Comparison of ENCODE assay signal across 19 cellular contexts in genomic region chr9:101366038-101366756, GRCh38. TPM values are rescaled to one million over a fixed set of nuclear protein-coding genes. Genes with fewer than 3 reads are reported as not detected.
DNase-seq lines count a peak whose midpoint lies in the region; ATAC-seq and TF ChIP-seq lines count a peak whose summit lies in the region.
"Had no signal": no experiment of that assay in that cellular context is flagged by ENCODE, and none has a peak within 500 bp of the region (broad histone marks: within the 10 kb centered on the region; RNA-seq: fewer than 3 reads in every experiment).

No MANE protein-coding gene starts in this region.

- POLR2A ChIA-PET in HCT116 (lab: Charles Lee): no interaction called here

- H4K20me1 ChIP-seq in HCT116 (ENCODE audit: insufficient read depth): no peaks in the 10 kb centered on the region

- in situ Hi-C loops in ACHN (cut with HindIII; ENCODE audit: low pct_ligation_motif_present, low pct_unique_long_range_greater_than_20kb, low sequenced_read_pairs): no loop called here

- H3K27ac ChIP-seq in HCT116 (ENCODE audit: low read depth, low read length) (no peak overlapping the region), body of pancreas (peak overlapping the region in 3 of 4 donors; percentile 42 to 68 (median 49))
- H3K27ac ChIP-seq: HL-60, SJCRH30, upper lobe of left lung had no signal

- intact Hi-C loops in HCT116 (cut with micrococcal nuclease) (no loop called here), body of pancreas (cut with DNase I) (no loop called here)

- no peak overlapping the region for H3K9ac ChIP-seq in HCT116 (ENCODE audit: low read length)

- no peak overlapping the region for H2AFZ ChIP-seq in HCT116 (ENCODE audit: low read depth, low read length, poor library complexity, severe bottlenecking)

- no peak overlapping the region for H3K4me3 ChIP-seq in HCT116 (replicated peaks in 1 of 2; ENCODE audit: low read depth in 1 of 2, low read length in 2 of 2)
- H3K4me3 ChIP-seq in body of pancreas: no peak overlapping the region
- H3K4me3 ChIP-seq: SJCRH30, upper lobe of left lung had no signal

- peaks cover 8 to 12% of the 10 kb centered on the region in 2 experiments; a peak in 3 of 4 replicates for H3K4me1 ChIP-seq in HCT116 (ENCODE audit: control insufficient read depth in 1 of 2, insufficient read depth in 2 of 2, low read length in 2 of 2)
- peaks cover 19% of the 10 kb centered on the region for H3K4me1 ChIP-seq in body of pancreas
- H3K4me1 ChIP-seq: SJCRH30, upper lobe of left lung had no signal

- no peak for TF ChIP-seq RAD21 in HCT116 (IDR thresholded peaks at IDR 0.05; ENCODE audit: low read depth)

- H3K9me3 ChIP-seq in HCT116 (ENCODE audit: control insufficient read depth in 1 of 2, insufficient read depth in 1 of 2, low read depth in 1 of 2, low read length in 2 of 2) (no peaks in the 10 kb centered on the region), body of pancreas (no peaks in the 10 kb centered on the region)
- H3K9me3 ChIP-seq: SJCRH30, upper lobe of left lung had no signal

- TF ChIP-seq POLR2A in HCT116 (IDR thresholded peaks at IDR 0.05; ENCODE audit: borderline replicate concordance, extremely low read depth, insufficient read depth, insufficient read length) (no peak), body of pancreas (IDR thresholded peaks at IDR 0.05) (no peak)

- no peaks in the 10 kb centered on the region for H3K9me2 ChIP-seq in HCT116 (ENCODE audit: insufficient read depth)

- TF ChIP-seq CTCF in HCT116 (IDR thresholded peaks at IDR 0.05 in 2 of 3, conservative IDR thresholded peaks at IDR 0.05 in 1 of 3; ENCODE audit: borderline replicate concordance in 1 of 3, insufficient read depth in 1 of 3, low read depth in 2 of 3, low read length in 2 of 3): no peak
- TF ChIP-seq CTCF in body of pancreas (IDR thresholded peaks at IDR 0.05): no peak

- RAD21 ChIA-PET in HCT116 (lab: Charles Lee; ENCODE audit: low non-redundant PET in 1 of 2, low total read pairs in 2 of 2, uncharacterized antibody in 2 of 2, unreplicated experiment in 2 of 2): no interaction called here

- no peaks in the 10 kb centered on the region for H3K27me3 ChIP-seq in HCT116 (ENCODE audit: insufficient read depth, low read length)
- no peaks in the 10 kb centered on the region for H3K27me3 ChIP-seq in body of pancreas
- H3K27me3 ChIP-seq: SJCRH30, upper lobe of left lung had no signal

- WGBS in body of pancreas, 2 donors: 18 to 29% methylated on average over 5 of the region's 5 CpGs

- ATAC-seq in HCT116: no peak
- peak; percentile 69 for ATAC-seq in body of pancreas
- no peak for ATAC-seq in GM21619 (IDR thresholded peaks at IDR 0.05; ENCODE audit: unreplicated experiment)
- ATAC-seq in HG02623 (IDR thresholded peaks at IDR 0.05; ENCODE audit: unreplicated experiment): no peak
- ATAC-seq: activated naive CD8-positive, alpha-beta T cell treated with anti-CD3 and anti-CD28 coated beads, Interleukin-2, amount 50 U/mL, for 24 hours had no signal

- DNase-seq in ACHN (peak; percentile 75), HCT116 (ENCODE audit: low read depth, low spot score) (no peak), body of pancreas (no peak), left kidney (ENCODE audit: low read depth, low spot score) (peak; percentile 12), NCI-H748 (lab: John Stamatoyannopoulos, UW; ENCODE audit: unreplicated experiment) (no peak)
- DNase-seq in activated CD4-positive, alpha-beta T cell treated with anti-CD3 and anti-CD28 coated beads, Interleukin-2, amount 50 U/mL, for 48 hours: no peak
- DNase-seq: activated CD4-positive, alpha-beta memory T cell treated with anti-CD3 and anti-CD28 coated beads, Interleukin-2, amount 10 ng/mL, durations not matched to agents 7 days and 5 days; activated naive CD8-positive, alpha-beta T cell treated with anti-CD3 and anti-CD28 coated beads, Interleukin-2, amount 50 U/mL, for 24 hours; islet precursor cell; Kasumi-1; NCI-H1417 treated with DMSO at 0.1 percent for 48 hours; nucleus accumbens; SJCRH30; upper lobe of left lung had no signal

- peak overlapping the region; percentile 42 for H3K4me2 ChIP-seq in HCT116 (ENCODE audit: low read length)

- BruUV-seq in HCT116 (replicated peaks; lab: Mats Ljungman, UMichigan): no TSS peak

- CTCF ChIA-PET in HCT116 (lab: Charles Lee): interaction anchor here (1.4 kb wide), 1 partner anchor 55 kb away, joined by 3 read pairs; no protein-coding TSS in a partner anchor

- no peaks in the 10 kb centered on the region for H3K79me2 ChIP-seq in HCT116 (ENCODE audit: insufficient read depth, low read length)

- no peaks in the 10 kb centered on the region for H3K36me3 ChIP-seq in HCT116 (ENCODE audit: control insufficient read depth in 1 of 2, insufficient read depth in 2 of 2, low read length in 2 of 2)
- H3K36me3 ChIP-seq in body of pancreas (replicated peaks in 1 of 2; ENCODE audit: insufficient read depth in 1 of 2, low read depth in 2 of 2): no peaks in the 10 kb centered on the region
- H3K36me3 ChIP-seq: SJCRH30, upper lobe of left lung had no signal

TF ChIP-seq in HCT116, 20 proteins besides CTCF, POLR2A, EP300 and RAD21:
- TF ChIP-seq POLR2AphosphoS5 (IDR thresholded peaks at IDR 0.05; ENCODE audit: low read depth, low read length) (no peak), JUND (IDR thresholded peaks at IDR 0.05) (no peak), ELF1 (IDR thresholded peaks at IDR 0.05; ENCODE audit: borderline replicate concordance, low read depth) (no peak), ZNF274 (IDR thresholded peaks at IDR 0.05; ENCODE audit: low read depth, low read length) (no peak), EGR1 (IDR thresholded peaks at IDR 0.05; ENCODE audit: low read depth) (no peak), EZH2phosphoT487 (IDR thresholded peaks at IDR 0.05; ENCODE audit: borderline replicate concordance) (no peak), CEBPB (IDR thresholded peaks at IDR 0.05; ENCODE audit: low read depth) (no peak), SP1 (IDR thresholded peaks at IDR 0.05; ENCODE audit: low read depth) (no peak), FOSL1 (IDR thresholded peaks at IDR 0.05; ENCODE audit: low read depth) (no peak), YY1 (IDR thresholded peaks at IDR 0.05; ENCODE audit: extremely low read depth, insufficient replicate concordance, low read depth, low read length) (no peak), SRF (IDR thresholded peaks at IDR 0.05; ENCODE audit: low read depth) (no peak)
- TF ChIP-seq, protein P1, sequence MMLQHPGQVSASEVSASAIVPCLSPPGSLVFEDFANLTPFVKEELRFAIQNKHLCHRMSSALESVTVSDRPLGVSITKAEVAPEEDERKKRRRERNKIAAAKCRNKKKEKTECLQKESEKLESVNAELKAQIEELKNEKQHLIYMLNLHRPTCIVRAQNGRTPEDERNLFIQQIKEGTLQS (IDR thresholded peaks at IDR 0.05): no peak
- TF ChIP-seq, protein P2, sequence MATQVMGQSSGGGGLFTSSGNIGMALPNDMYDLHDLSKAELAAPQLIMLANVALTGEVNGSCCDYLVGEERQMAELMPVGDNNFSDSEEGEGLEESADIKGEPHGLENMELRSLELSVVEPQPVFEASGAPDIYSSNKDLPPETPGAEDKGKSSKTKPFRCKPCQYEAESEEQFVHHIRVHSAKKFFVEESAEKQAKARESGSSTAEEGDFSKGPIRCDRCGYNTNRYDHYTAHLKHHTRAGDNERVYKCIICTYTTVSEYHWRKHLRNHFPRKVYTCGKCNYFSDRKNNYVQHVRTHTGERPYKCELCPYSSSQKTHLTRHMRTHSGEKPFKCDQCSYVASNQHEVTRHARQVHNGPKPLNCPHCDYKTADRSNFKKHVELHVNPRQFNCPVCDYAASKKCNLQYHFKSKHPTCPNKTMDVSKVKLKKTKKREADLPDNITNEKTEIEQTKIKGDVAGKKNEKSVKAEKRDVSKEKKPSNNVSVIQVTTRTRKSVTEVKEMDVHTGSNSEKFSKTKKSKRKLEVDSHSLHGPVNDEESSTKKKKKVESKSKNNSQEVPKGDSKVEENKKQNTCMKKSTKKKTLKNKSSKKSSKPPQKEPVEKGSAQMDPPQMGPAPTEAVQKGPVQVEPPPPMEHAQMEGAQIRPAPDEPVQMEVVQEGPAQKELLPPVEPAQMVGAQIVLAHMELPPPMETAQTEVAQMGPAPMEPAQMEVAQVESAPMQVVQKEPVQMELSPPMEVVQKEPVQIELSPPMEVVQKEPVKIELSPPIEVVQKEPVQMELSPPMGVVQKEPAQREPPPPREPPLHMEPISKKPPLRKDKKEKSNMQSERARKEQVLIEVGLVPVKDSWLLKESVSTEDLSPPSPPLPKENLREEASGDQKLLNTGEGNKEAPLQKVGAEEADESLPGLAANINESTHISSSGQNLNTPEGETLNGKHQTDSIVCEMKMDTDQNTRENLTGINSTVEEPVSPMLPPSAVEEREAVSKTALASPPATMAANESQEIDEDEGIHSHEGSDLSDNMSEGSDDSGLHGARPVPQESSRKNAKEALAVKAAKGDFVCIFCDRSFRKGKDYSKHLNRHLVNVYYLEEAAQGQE (IDR thresholded peaks at IDR 0.05; ENCODE audit: low read depth): no peak

RNA-seq across cellular contexts. Expression of gene BAAT, which starts 18.6 kb away (rescaled TPM):
- 0.25 TPM for total RNA-seq in HCT116 (2021; ENCODE audit: unreplicated experiment)
- polyA plus RNA-seq in HCT116 (2012): 0.03 TPM in 1 of 2 replicates, not detected in the other
- 1 to 10 TPM; 1.0 to 2.6 TPM for total RNA-seq in body of pancreas
- total RNA-seq: activated CD4-positive, alpha-beta memory T cell treated with anti-CD3 and anti-CD28 coated beads, Interleukin-2, amount 10 ng/mL, durations not matched to agents 7 days and 5 days; cerebellum; glomerular endothelial cell had no signal

RNA-seq across cellular contexts. Expression of gene MRPL50, which starts 32.2 kb away (rescaled TPM):
- total RNA-seq in HCT116 (2021; ENCODE audit: unreplicated experiment) (14.6 TPM), body of pancreas (1 to 10 TPM; 3.6 to 7.3 TPM)
- polyA plus RNA-seq in HCT116 (2012): 4.9 and 6.7 TPM in 2 replicates

RNA-seq across cellular contexts. Expression of gene ZNF189, which starts 32.5 kb away (rescaled TPM):
- total RNA-seq in HCT116 (2021; ENCODE audit: unreplicated experiment) (10.6 TPM), body of pancreas (10 to 100 TPM; 25.1 to 25.2 TPM)
- 1.9 and 3.7 TPM in 2 replicates for polyA plus RNA-seq in HCT116 (2012)

Comparison
In these comparisons a context has a peak if more than half of its experiments do, and no peak if none do; other contexts are left out.
1. DNase-seq: peak in ACHN (single experiment) and left kidney (single experiment); none in HCT116 (single experiment), body of pancreas (0 of 4), activated CD4-positive, alpha-beta T cell treated with anti-CD3 and anti-CD28 coated beads, Interleukin-2, amount 50 U/mL, for 48 hours (0 of 2) and NCI-H748 (single experiment).